31 cellular contexts compared by ENCODE assay signal in the genomic region with DNA sequence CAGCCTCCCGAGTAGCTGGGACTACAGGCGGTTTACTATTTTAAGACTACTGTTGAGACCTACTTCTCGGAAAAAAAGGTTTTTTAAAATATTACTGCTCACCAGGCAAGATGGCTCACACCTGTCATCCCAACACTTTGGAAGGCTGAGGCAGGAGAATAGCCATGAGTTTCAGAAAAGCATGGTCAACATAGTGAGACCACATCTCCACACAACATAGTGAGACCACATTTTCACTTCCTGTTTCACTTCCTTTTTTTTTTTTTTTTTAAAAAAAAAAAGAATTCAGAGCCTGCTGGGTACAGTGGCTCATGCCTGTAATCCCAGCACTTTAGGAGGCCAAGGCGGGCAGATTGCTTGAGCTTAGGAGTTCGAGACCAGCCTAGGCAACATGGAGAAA. TPM values are rescaled to one million over a fixed set of nuclear protein-coding genes. Genes with fewer than 3 reads are reported as not detected.
"Had no signal": no experiment of that assay in that cellular context is flagged by ENCODE, and none has a peak within 500 bp of the region (broad histone marks: within the 10 kb centered on the region; RNA-seq: fewer than 3 reads in every experiment).

No MANE protein-coding gene starts in this region.

- DNase-seq: activated CD4-positive, alpha-beta T cell treated with anti-CD3 and anti-CD28 coated beads for 4 hours; activated CD4-positive, alpha-beta T cell treated with anti-CD3 and anti-CD28 coated beads, Interleukin-2, amount 50 U/mL, for 4 hours; activated naive CD4-positive, alpha-beta T cell; activated T-cell treated with anti-CD3 and anti-CD28 coated beads for 4 hours; activated T-cell treated with anti-CD3 and anti-CD28 coated beads, Interleukin-2, amount 50 U/mL, for 72 hours; central memory CD4-positive, alpha-beta T cell; dermis blood vessel endothelial cell; effector CD4-positive, alpha-beta T cell; foreskin keratinocyte; heart left ventricle; hypothalamus; immature natural killer cell; kidney glomerular epithelial cell; left lung; lower lobe of right lung; mesendoderm; natural killer cell; occipital lobe; psoas muscle; stimulated activated CD4-positive, alpha-beta T cell treated with anti-CD3 and anti-CD28 coated beads, Interleukin-1b, Interleukin-23, amount 100 ng/mL, for 48 hours; stimulated activated naive CD4-positive, alpha-beta T cell; transverse colon had no signal

- H3K4me3 ChIP-seq: breast epithelium, esophagus muscularis mucosa, heart left ventricle, left lung, lower lobe of right lung, neural progenitor cell, psoas muscle, right atrium auricular region, smooth muscle cell, transverse colon had no signal

- FAIRE-seq: TTC549 had no signal

- H3K4me1 ChIP-seq: breast epithelium, esophagus muscularis mucosa, foreskin keratinocyte, heart left ventricle, left lung, lower lobe of right lung, neural progenitor cell, parathyroid adenoma, psoas muscle, right atrium auricular region, transverse colon had no signal

- H3K27me3 ChIP-seq: breast epithelium, foreskin keratinocyte, left lung, neural progenitor cell, right atrium auricular region, transverse colon had no signal

- H3K9me3 ChIP-seq: psoas muscle had no signal

- H3K36me3 ChIP-seq: breast epithelium, esophagus muscularis mucosa, heart left ventricle, left lung, lower lobe of right lung, neural progenitor cell, right atrium auricular region, transverse colon had no signal

- H3K27ac ChIP-seq: breast epithelium, esophagus muscularis mucosa, foreskin keratinocyte, heart left ventricle, left lung, lower lobe of right lung, neural progenitor cell, parathyroid adenoma, psoas muscle, right atrium auricular region, transverse colon, VCaP had no signal

- ATAC-seq: activated naive CD4-positive, alpha-beta T cell treated with anti-CD3 and anti-CD28 coated beads, Interleukin-2, amount 50 U/mL, for 72 hours; activated T-cell treated with anti-CD3 and anti-CD28 coated beads, Interleukin-2, amount 50 U/mL, for 72 hours; foreskin keratinocyte; heart left ventricle; left lung; lower lobe of right lung; natural killer cell; psoas muscle had no signal

RNA-seq across cellular contexts. Expression of a gene that starts 46.5 kb away (rescaled TPM):
- polyA plus RNA-seq: foreskin keratinocyte, heart left ventricle, smooth muscle cell had no signal
